8 cellular contexts compared by ENCODE assay signal in genomic region chr2:201644001-201644400, GRCh38. TPM values are rescaled to one million over a fixed set of nuclear protein-coding genes. Genes with fewer than 3 reads are reported as not detected.
DNase-seq lines count a peak whose midpoint lies in the region; ATAC-seq and TF ChIP-seq lines count a peak whose summit lies in the region.

No MANE protein-coding gene starts in this region.

- no peak overlapping the region for H3K9ac ChIP-seq in colonic mucosa (ENCODE audit: low read depth in 2 of 2, low read length in 2 of 2)

- H3K27me3 Mint-ChIP-seq in natural killer cell treated with Interleukin-12 subunit alpha and Interleukin-12 subunit beta and Interleukin-15 and Interleukin-18, amount 100 ng/mL, for 72 hours: peaks cover 12 to 18% of the 10 kb centered on the region in 2 donors

- no peaks in the 10 kb centered on the region for H3K9me3 Mint-ChIP-seq in natural killer cell treated with Interleukin-12 subunit alpha and Interleukin-12 subunit beta and Interleukin-15 and Interleukin-18, amount 100 ng/mL, for 72 hours

- TF ChIP-seq CTCF in AG09309 (IDR thresholded peaks at IDR 0.05; ENCODE audit: control insufficient read depth, insufficient read depth, low read depth, low read length, missing control alignments) (no peak), colonic mucosa (IDR thresholded peaks at IDR 0.05) (no peak)

- no peaks in the 10 kb centered on the region for H3K27me3 ChIP-seq in MG63
- no peaks in the 10 kb centered on the region for H3K27me3 ChIP-seq in colonic mucosa

- H3K36me3 ChIP-seq in MG63 (peaks cover 5% of the 10 kb centered on the region), colonic mucosa (no peaks in the 10 kb centered on the region)

- H3K27ac Mint-ChIP-seq in natural killer cell treated with Interleukin-12 subunit alpha and Interleukin-12 subunit beta and Interleukin-15 and Interleukin-18, amount 100 ng/mL, for 72 hours: peak overlapping the region in 1 of 2 donors; percentile 76

- no peak for ATAC-seq in natural killer cell treated with Interleukin-12 subunit alpha and Interleukin-12 subunit beta and Interleukin-15 and Interleukin-18, amount 100 ng/mL, for 72 hours
- ATAC-seq in HG02588 (IDR thresholded peaks at IDR 0.05; ENCODE audit: unreplicated experiment) (no peak), HG03159 (IDR thresholded peaks at IDR 0.05; ENCODE audit: unreplicated experiment) (no peak)

- peaks cover 7 to 14% of the 10 kb centered on the region in 2 donors for H3K4me1 Mint-ChIP-seq in natural killer cell treated with Interleukin-12 subunit alpha and Interleukin-12 subunit beta and Interleukin-15 and Interleukin-18, amount 100 ng/mL, for 72 hours (ENCODE audit: low read depth in 2 of 2)

- H3K36me3 Mint-ChIP-seq in natural killer cell treated with Interleukin-12 subunit alpha and Interleukin-12 subunit beta and Interleukin-15 and Interleukin-18, amount 100 ng/mL, for 72 hours: peaks cover 6% of the 10 kb centered on the region

- H3K4me1 ChIP-seq in colonic mucosa: peaks cover 4% of the 10 kb centered on the region

- H3K9me3 ChIP-seq in MG63: no peaks in the 10 kb centered on the region
- no peaks in the 10 kb centered on the region for H3K9me3 ChIP-seq in colonic mucosa

- intact Hi-C loops in colonic mucosa (cut with DNase I) (no loop called here), posterior cingulate gyrus (cut with DNase I) (loop anchor here (5.0 kb wide), 1 partner anchor 192 kb away; the partner anchor contains the start of genes STRADB and TRAK2)

- H3K4me3 ChIP-seq in AG09309 (ENCODE audit: control insufficient read depth, low read depth, low read length): peak overlapping the region; percentile 87
- peak overlapping the region; percentile 92 for H3K4me3 ChIP-seq in MG63
- H3K4me3 ChIP-seq in colonic mucosa: peak overlapping the region; percentile 92

- H3K4me3 Mint-ChIP-seq in natural killer cell treated with Interleukin-12 subunit alpha and Interleukin-12 subunit beta and Interleukin-15 and Interleukin-18, amount 100 ng/mL, for 72 hours: peak overlapping the region; percentile 89

- no peak overlapping the region for H3K27ac ChIP-seq in colonic mucosa

- DNase-seq in AG09309 (ENCODE audit: low read depth): no peak
- no peak for DNase-seq in MG63
- no peak for DNase-seq in colonic mucosa
- DNase-seq in natural killer cell treated with Interleukin-12 subunit alpha and Interleukin-12 subunit beta and Interleukin-15 and Interleukin-18, amount 100 ng/mL, for 72 hours (ENCODE audit: low spot score): no peak
- no peak for DNase-seq in RPMI8226
- no peak for DNase-seq in posterior cingulate gyrus

RNA-seq across cellular contexts. Expression of gene TMEM237, which starts 0.7 kb away (rescaled TPM):
- 63.8 and 73.3 TPM in 2 replicates for total RNA-seq in MG63 (2014; rRNA removed; shearing (Covaris generic); ENCODE audit: low replicate concordance)
- total RNA-seq in colonic mucosa: 1 to 10 TPM; 4.5 to 7.1 TPM
- total RNA-seq in natural killer cell treated with Interleukin-12 subunit alpha and Interleukin-12 subunit beta and Interleukin-15 and Interleukin-18, amount 100 ng/mL, for 72 hours: 10 to 100 TPM; 10.0 to 12.0 TPM

RNA-seq across cellular contexts. Expression of gene MPP4, which starts 54.4 kb away (rescaled TPM):
- 5.5 and 7.6 TPM in 2 replicates for total RNA-seq in MG63 (2014; rRNA removed; shearing (Covaris generic); ENCODE audit: low replicate concordance)
- total RNA-seq in colonic mucosa: not detected
- not detected for total RNA-seq in natural killer cell treated with Interleukin-12 subunit alpha and Interleukin-12 subunit beta and Interleukin-15 and Interleukin-18, amount 100 ng/mL, for 72 hours
